Comparison of ENCODE assay signal across 15 cellular contexts in the genomic region with DNA sequence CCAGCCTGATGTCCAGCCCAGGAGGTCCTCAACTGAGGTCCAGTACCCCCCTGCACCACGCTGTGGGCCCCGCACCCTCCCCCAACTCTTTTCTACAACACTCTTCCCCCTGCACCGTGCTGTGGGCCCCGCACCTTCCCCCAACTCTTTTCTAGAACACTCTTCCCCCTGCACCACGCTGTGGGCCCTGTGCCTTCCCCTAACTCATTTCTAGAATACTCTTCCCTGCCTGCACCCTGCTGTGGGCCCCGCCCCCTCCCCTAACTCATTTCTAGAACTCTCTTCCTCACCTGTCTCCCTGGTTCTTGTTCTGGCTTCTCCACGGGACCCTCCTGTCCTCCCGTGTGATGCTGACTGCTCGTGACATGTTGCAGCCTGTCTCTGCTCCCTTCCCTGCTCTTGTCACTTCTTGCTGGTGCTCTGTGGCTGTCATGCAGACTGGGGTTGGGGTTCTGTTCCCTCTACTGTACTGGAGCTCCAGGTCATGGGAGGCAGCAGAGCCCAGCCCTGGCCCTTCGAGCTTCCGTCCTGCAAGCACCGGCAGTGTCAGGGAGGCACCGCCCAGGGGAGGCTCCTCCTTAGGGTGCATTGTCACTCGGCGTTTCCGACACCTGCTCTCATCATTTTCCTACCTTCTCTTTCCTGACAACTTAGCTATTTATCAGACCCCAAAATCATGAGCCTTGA.
DNase-seq lines count a peak whose midpoint lies in the region; ATAC-seq, FAIRE-seq and TF ChIP-seq lines count a peak whose summit lies in the region.
"Had no signal": no experiment of that assay in that cellular context is flagged by ENCODE, and none has a peak within 500 bp of the region (broad histone marks: within the 10 kb centered on the region; RNA-seq: fewer than 3 reads in every experiment).

No MANE protein-coding gene starts in this region.

- peak overlapping the region; percentile 30 to 59 for H3K4me3 Mint-ChIP-seq in activated T-cell treated with anti-CD3 and anti-CD28 coated beads, Interleukin-2, amount 50 U/mL, for 72 hours
- peak overlapping the region; percentile 60 for H3K4me3 Mint-ChIP-seq in astrocyte (ENCODE audit: unreplicated experiment)
- H3K4me3 Mint-ChIP-seq: activated CD8-positive, alpha-beta T cell treated with anti-CD3 and anti-CD28 coated beads for 36 hours; effector memory CD8-positive, alpha-beta T cell; stimulated activated memory B cell treated with anti-CD40 and anti-IgM and Interleukin-4, amounts not matched to agents 10 μg/mL and 1 μg/mL and 100 μg/mL, for 72 hours had no signal

- 64 to 74% methylated on average over 16 of the region's 16 CpGs for WGBS in sigmoid colon, 2 donors

- no peak for TF ChIP-seq EP300 in sigmoid colon (IDR thresholded peaks at IDR 0.05)

- H3K4me2 ChIP-seq in astrocyte (ENCODE audit: low read length), result no peak overlapping the region

- peaks cover 5 to 11% of the 10 kb centered on the region in 2 donors for H3K36me3 Mint-ChIP-seq in activated T-cell treated with anti-CD3 and anti-CD28 coated beads, Interleukin-2, amount 50 U/mL, for 72 hours (ENCODE audit: insufficient read depth in 2 of 2)
- no peaks in the 10 kb centered on the region for H3K36me3 Mint-ChIP-seq in astrocyte (ENCODE audit: low read depth, unreplicated experiment)
- H3K36me3 Mint-ChIP-seq: naive B cell; stimulated activated memory B cell treated with anti-CD40 and anti-IgM and Interleukin-4, amounts not matched to agents 10 μg/mL and 1 μg/mL and 100 μg/mL, for 72 hours had no signal

- no peaks in the 10 kb centered on the region for H3K27me3 ChIP-seq in astrocyte (ENCODE audit: insufficient read depth, low read length)
- H3K27me3 ChIP-seq in sigmoid colon, result peaks cover 0 to 4% (median 0%) of the 10 kb centered on the region in 3 donors
- H3K27me3 ChIP-seq: brain microvascular endothelial cell had no signal

- POLR2A ChIA-PET in HEK293 (lab: Yijun Ruan, JAX), result interaction anchor here (1.7 kb wide), 1 partner anchor 265 kb away, joined by 8 read pairs; no protein-coding TSS in a partner anchor

- H3K4me1 Mint-ChIP-seq in activated T-cell treated with anti-CD3 and anti-CD28 coated beads, Interleukin-2, amount 50 U/mL, for 72 hours (ENCODE audit: low read depth), result peaks cover 63% of the 10 kb centered on the region
- peaks cover 19% of the 10 kb centered on the region for H3K4me1 Mint-ChIP-seq in astrocyte (ENCODE audit: low read depth, unreplicated experiment)

- H3K9me3 ChIP-seq in HEK293 (ENCODE audit: control insufficient read depth, insufficient read depth, low read depth, low read length) (no peaks in the 10 kb centered on the region), astrocyte (ENCODE audit: insufficient read depth, low read depth, low read length) (no peaks in the 10 kb centered on the region), sigmoid colon (no peaks in the 10 kb centered on the region)
- H3K9me3 ChIP-seq: left lung had no signal

- TF ChIP-seq CTCF in HEK293 (tag by site-specific recombination; IDR thresholded peaks at IDR 0.05) (no peak), astrocyte (IDR thresholded peaks at IDR 0.05; ENCODE audit: insufficient read depth, low read depth, low read length) (no peak), sigmoid colon (IDR thresholded peaks at IDR 0.05) (no peak)

- H4K20me1 ChIP-seq in astrocyte (ENCODE audit: insufficient read depth, low read length), result no peaks in the 10 kb centered on the region

- no peaks in the 10 kb centered on the region for H3K79me2 ChIP-seq in astrocyte (ENCODE audit: insufficient read depth, low read length)

- FAIRE-seq in astrocyte (lab: Jason Lieb, UNC), result no peak
- FAIRE-seq: H54 had no signal

- peaks cover 0 to 8% of the 10 kb centered on the region in 2 donors for H3K9me3 Mint-ChIP-seq in activated T-cell treated with anti-CD3 and anti-CD28 coated beads, Interleukin-2, amount 50 U/mL, for 72 hours
- H3K9me3 Mint-ChIP-seq in astrocyte (ENCODE audit: unreplicated experiment), result no peaks in the 10 kb centered on the region
- H3K9me3 Mint-ChIP-seq: activated CD8-positive, alpha-beta T cell treated with anti-CD3 and anti-CD28 coated beads for 36 hours; effector memory CD8-positive, alpha-beta T cell; naive B cell; stimulated activated memory B cell treated with anti-CD40 and anti-IgM and Interleukin-4, amounts not matched to agents 10 μg/mL and 1 μg/mL and 100 μg/mL, for 72 hours had no signal

- no peak overlapping the region for H3K27ac Mint-ChIP-seq in activated T-cell treated with anti-CD3 and anti-CD28 coated beads, Interleukin-2, amount 50 U/mL, for 72 hours
- H3K27ac Mint-ChIP-seq in astrocyte (ENCODE audit: unreplicated experiment), result no peak overlapping the region
- H3K27ac Mint-ChIP-seq: activated CD8-positive, alpha-beta T cell treated with anti-CD3 and anti-CD28 coated beads for 36 hours; effector memory CD8-positive, alpha-beta T cell; stimulated activated memory B cell treated with anti-CD40 and anti-IgM and Interleukin-4, amounts not matched to agents 10 μg/mL and 1 μg/mL and 100 μg/mL, for 72 hours had no signal

- H3K36me3 ChIP-seq in HEK293 (ENCODE audit: control insufficient read depth in 2 of 2, insufficient read depth in 1 of 2, low read length in 2 of 2), result no peaks in the 10 kb centered on the region
- H3K36me3 ChIP-seq in astrocyte (ENCODE audit: insufficient read depth, low read length), result no peaks in the 10 kb centered on the region
- no peaks in the 10 kb centered on the region for H3K36me3 ChIP-seq in sigmoid colon
- H3K36me3 ChIP-seq: brain microvascular endothelial cell, left lung had no signal

- peaks cover 7% of the 10 kb centered on the region for H3K27me3 Mint-ChIP-seq in activated T-cell treated with anti-CD3 and anti-CD28 coated beads, Interleukin-2, amount 50 U/mL, for 72 hours (ENCODE audit: low read depth)
- H3K27me3 Mint-ChIP-seq in astrocyte (ENCODE audit: low read depth, unreplicated experiment), result peaks cover 38% of the 10 kb centered on the region

- no peak overlapping the region for H2AFZ ChIP-seq in astrocyte (ENCODE audit: low read depth, low read length)

- CTCF ChIA-PET in HEK293 (lab: Yijun Ruan, JAX), result interaction anchor here (0.6 to 5.2 kb wide), 26 partner anchors 7 to 682 kb away, joined by 3 to 41 read pairs (median 4); no protein-coding TSS in a partner anchor

- no peak overlapping the region for H3K9ac ChIP-seq in astrocyte (ENCODE audit: low read length)

- H3K27ac ChIP-seq in HEK293 (ENCODE audit: extremely low read depth, low read depth, low read length), result no peak overlapping the region
- no peak overlapping the region for H3K27ac ChIP-seq in astrocyte (ENCODE audit: low read depth, low read length)
- no peak overlapping the region for H3K27ac ChIP-seq in sigmoid colon
- H3K27ac ChIP-seq: brain microvascular endothelial cell, left lung had no signal

- DNase-seq in activated T-cell treated with anti-CD3 and anti-CD28 coated beads, Interleukin-2, amount 50 U/mL, for 72 hours, result peak; percentile 14 to 35
- DNase-seq in activated T-cell treated with anti-CD3 and anti-CD28 coated beads for 4 hours (no peak), astrocyte (ENCODE audit: low read depth) (no peak), sigmoid colon (peak; percentile 62), DMS53 (lab: John Stamatoyannopoulos, UW) (no peak)
- DNase-seq: naive B cell had no signal

- no peak for ATAC-seq in activated T-cell treated with anti-CD3 and anti-CD28 coated beads, Interleukin-2, amount 50 U/mL, for 72 hours (replicated peaks in 1 of 2)
- ATAC-seq in GM19467 (IDR thresholded peaks at IDR 0.05; ENCODE audit: unreplicated experiment) (no peak), GM21737 (IDR thresholded peaks at IDR 0.05; ENCODE audit: unreplicated experiment) (no peak)

- no peak for TF ChIP-seq POLR2A in sigmoid colon (IDR thresholded peaks at IDR 0.05)

- H3K4me1 ChIP-seq in HEK293 (ENCODE audit: control insufficient read depth, insufficient read depth, low read length) (peaks cover 4% of the 10 kb centered on the region; the same call in 1 of the 2 replicates), astrocyte (ENCODE audit: insufficient read depth, low read length) (peaks cover 24% of the 10 kb centered on the region), sigmoid colon (peaks cover 0 to 15% (median 5%) of the 10 kb centered on the region in 4 donors)

- H3K4me3 ChIP-seq in HEK293 (ENCODE audit: low read depth, low read length) (no peak overlapping the region), astrocyte (ENCODE audit: insufficient read depth, low read depth, low read length) (no peak overlapping the region), sigmoid colon (no peak overlapping the region)
- H3K4me3 ChIP-seq: left lung had no signal

- intact Hi-C loops in sigmoid colon (cut with DNase I), result loop anchor here (5.0 to 10.0 kb wide), 3 partner anchors 224 to 537 kb away; a partner anchor contains a TSS

TF ChIP-seq in HEK293, 187 proteins besides CTCF, POLR2A, EP300 and RAD21:
- TF ChIP-seq ZFP69B (tag by site-specific recombination; IDR thresholded peaks at IDR 0.05) (0 out of 2 replicates have a peak, but pooled peaks have one; percentile 56), ZNF677 (tag by site-specific recombination; IDR thresholded peaks at IDR 0.05) (no peak)
- TF ChIP-seq, protein P1, sequence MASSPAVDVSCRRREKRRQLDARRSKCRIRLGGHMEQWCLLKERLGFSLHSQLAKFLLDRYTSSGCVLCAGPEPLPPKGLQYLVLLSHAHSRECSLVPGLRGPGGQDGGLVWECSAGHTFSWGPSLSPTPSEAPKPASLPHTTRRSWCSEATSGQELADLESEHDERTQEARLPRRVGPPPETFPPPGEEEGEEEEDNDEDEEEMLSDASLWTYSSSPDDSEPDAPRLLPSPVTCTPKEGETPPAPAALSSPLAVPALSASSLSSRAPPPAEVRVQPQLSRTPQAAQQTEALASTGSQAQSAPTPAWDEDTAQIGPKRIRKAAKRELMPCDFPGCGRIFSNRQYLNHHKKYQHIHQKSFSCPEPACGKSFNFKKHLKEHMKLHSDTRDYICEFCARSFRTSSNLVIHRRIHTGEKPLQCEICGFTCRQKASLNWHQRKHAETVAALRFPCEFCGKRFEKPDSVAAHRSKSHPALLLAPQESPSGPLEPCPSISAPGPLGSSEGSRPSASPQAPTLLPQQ (tag by site-specific recombination; IDR thresholded peaks at IDR 0.05), result peak; percentile 23; the same call in 1 of the 2 replicates

Comparison
In these comparisons a context has a peak if more than half of its experiments do, and no peak if none do; other contexts are left out.
1. DNase-seq: peak in activated T-cell treated with anti-CD3 and anti-CD28 coated beads, Interleukin-2, amount 50 U/mL, for 72 hours (2 of 2) and sigmoid colon (single experiment); none in activated T-cell treated with anti-CD3 and anti-CD28 coated beads for 4 hours (single experiment), astrocyte (single experiment) and DMS53 (single experiment).